ENCODE assay signal across 27 cellular contexts in genomic region chr5:136147632-136148031, GRCh38. TPM values are rescaled to one million over a fixed set of nuclear protein-coding genes. Genes with fewer than 3 reads are reported as not detected.
"Had no signal": no experiment of that assay in that cellular context is flagged by ENCODE, and none has a peak within 500 bp of the region (broad histone marks: within the 10 kb centered on the region; RNA-seq: fewer than 3 reads in every experiment).

No MANE protein-coding gene starts in this region.

- H3K27me3 ChIP-seq: stomach, suprapubic skin, testis, thyroid gland, tibial artery, tibial nerve, transverse colon, upper lobe of left lung, upper lobe of right lung, uterus, vagina had no signal

- H3K4me3 ChIP-seq: stomach, suprapubic skin, testis, thoracic aorta, thyroid gland, tibial artery, tibial nerve, transverse colon, upper lobe of left lung, upper lobe of right lung, uterus, vagina had no signal

- H3K27ac ChIP-seq: stomach, suprapubic skin, testis, thoracic aorta, thyroid gland, tibial artery, tibial nerve, transverse colon, upper lobe of left lung, upper lobe of right lung, uterus, vagina had no signal

- DNase-seq: stimulated activated CD4-positive, alpha-beta T cell treated with anti-CD3 and anti-CD28 coated beads, Interleukin-2, amount 100 ng/mL, for 48 hours; stimulated activated CD4-positive, alpha-beta T cell treated with anti-CD3 and anti-CD28 coated beads, Interleukin-4, amount 100 ng/mL, for 1 hour; stimulated activated CD4-positive, alpha-beta T cell treated with anti-CD3 and anti-CD28 coated beads, Interleukin-4, amount 100 ng/mL, for 24 hours; stimulated activated CD4-positive, alpha-beta T cell treated with anti-CD3 and anti-CD28 coated beads, Interleukin-4, amount 100 ng/mL, for 4 hours; stimulated activated CD8-positive, alpha-beta memory T cell treated with anti-CD3 and anti-CD28 coated beads, Interleukin-4, amount 100 ng/mL, for 48 hours; stimulated activated naive B cell treated with anti-CD40 and anti-IgM and Interleukin-4, amounts not matched to agents 10 μg/mL and 1 μg/mL and 100 μg/mL, for 72 hours; stimulated activated naive CD4-positive, alpha-beta T cell; stimulated activated naive CD4-positive, alpha-beta T cell treated with Interleukin-2 at 50 U/mL for 16 hours; stimulated activated naive CD8-positive, alpha-beta T cell treated with anti-CD3 and anti-CD28 coated beads, Interleukin-15, amount 100 ng/mL, for 72 hours; stimulated activated naive CD8-positive, alpha-beta T cell treated with anti-CD3 and anti-CD28 coated beads, Interleukin-15, Interleukin-2, amounts not matched to agents 100 U/mL and 50 U/mL, for 24 hours; stomach; substantia nigra; testis; thyroid gland; tibial artery; transverse colon; trophoblast cell; upper lobe of left lung; upper lobe of right lung; uterus had no signal

- H3K36me3 ChIP-seq: thoracic aorta, thyroid gland, tibial nerve, transverse colon, uterus, vagina had no signal

- H3K9me3 ChIP-seq: stomach, suprapubic skin, testis, thoracic aorta, thyroid gland, tibial artery, tibial nerve, transverse colon, upper lobe of left lung, upper lobe of right lung, uterus, vagina had no signal

RNA-seq across cellular contexts. Expression of gene SMIM32, which starts 45.3 kb away (rescaled TPM):
- total RNA-seq: subcutaneous adipose tissue, suprapubic skin, thoracic aorta, tibial nerve, upper lobe of left lung, upper lobe of right lung, ureter, urinary bladder, vagina had no signal
